In genomic region chr16:80692270-80692669, GRCh38 we compare ENCODE assay signal across 31 cellular contexts.
"Had no signal": no experiment of that assay in that cellular context is flagged by ENCODE, and none has a peak within 500 bp of the region (broad histone marks: within the 10 kb centered on the region; RNA-seq: fewer than 3 reads in every experiment).

No MANE protein-coding gene starts in this region.

- H3K27ac ChIP-seq: left lung, lower lobe of right lung, pancreas, prostate gland, skin epidermis, stomach, suprapubic skin, thoracic aorta, tibial artery, uterus had no signal

- H3K4me3 Mint-ChIP-seq: immature natural killer cell; naive thymus-derived CD8-positive, alpha-beta T cell; nephron; neural crest cell had no signal

- H3K4me1 Mint-ChIP-seq: immature natural killer cell, nephron, neural crest cell had no signal

- H3K4me1 ChIP-seq: left lung, lower lobe of right lung, prostate gland, stomach, suprapubic skin, tibial artery, uterus had no signal

- H3K4me3 ChIP-seq: left lung, lower lobe of right lung, pancreas, prostate gland, skin epidermis, stomach, suprapubic skin, thoracic aorta, tibial artery, uterus had no signal

- ATAC-seq: left colon; left lung; lower lobe of right lung; naive thymus-derived CD8-positive, alpha-beta T cell; pancreas; right cardiac atrium; sciatic nerve had no signal

- H3K36me3 ChIP-seq: left lung, lower lobe of right lung, pancreas, prostate gland, stomach, suprapubic skin, thoracic aorta, tibial artery, uterus had no signal

- H3K9me3 ChIP-seq: left lung, lower lobe of right lung, pancreas, prostate gland, suprapubic skin, thoracic aorta, tibial artery, uterus had no signal

- H3K36me3 Mint-ChIP-seq: immature natural killer cell had no signal

- FAIRE-seq: islet of Langerhans, kidney, pancreas had no signal

- H3K9me3 Mint-ChIP-seq: neural crest cell had no signal

- H3K27me3 ChIP-seq: left lung, pancreas, stomach, suprapubic skin, tibial artery, uterus had no signal

- H3K27ac Mint-ChIP-seq: immature natural killer cell; naive thymus-derived CD8-positive, alpha-beta T cell; nephron had no signal

- H3K27me3 Mint-ChIP-seq: naive thymus-derived CD8-positive, alpha-beta T cell had no signal

- DNase-seq: hypothalamus; immature natural killer cell; kidney; left colon; left lung; lower lobe of right lung; mammary epithelial cell; mesenchymal stem cell; naive thymus-derived CD8-positive, alpha-beta T cell; nucleus accumbens; pancreas; posterior cingulate gyrus; retina; right cardiac atrium; stimulated activated CD4-positive, alpha-beta T cell treated with anti-CD3 and anti-CD28 coated beads, Interleukin-12 subunit alpha, Interleukin-12 subunit beta, amount 100 ng/mL, for 4 hours; stimulated activated CD4-positive, alpha-beta T cell treated with anti-CD3 and anti-CD28 coated beads, Interleukin-15, amount 100 ng/mL, for 24 hours; stimulated activated CD4-positive, alpha-beta T cell treated with anti-CD3 and anti-CD28 coated beads, Interleukin-2, amount 100 ng/mL, for 24 hours; stimulated activated CD4-positive, alpha-beta T cell treated with anti-CD3 and anti-CD28 coated beads, Interleukin-4, amount 100 ng/mL, for 1 hour; stimulated activated naive CD4-positive, alpha-beta T cell; stomach; tibial artery; trophoblast cell; uterus had no signal
